Comparison of ENCODE assay signal across 20 cellular contexts in the genomic region with DNA sequence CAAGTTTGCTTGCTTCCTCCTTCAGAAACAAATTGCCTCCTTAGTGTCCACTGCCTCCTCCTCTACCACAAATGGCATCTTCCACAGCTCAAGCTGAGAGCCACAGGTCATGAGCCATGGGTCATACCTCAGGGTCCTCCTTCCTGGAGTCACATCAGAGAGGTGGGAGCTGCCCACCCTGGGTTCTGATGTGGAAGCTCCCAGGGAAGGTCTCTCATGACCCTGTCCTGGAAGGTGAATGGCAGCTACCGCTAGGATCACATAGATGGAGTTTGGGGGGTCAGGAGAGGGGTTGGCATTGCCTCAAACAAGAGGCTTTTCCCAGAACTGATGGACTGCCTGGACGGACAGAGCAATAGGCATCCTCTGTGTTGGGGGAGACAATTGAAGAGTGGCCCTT.
A peak's percentile ranks its signal among the peaks of the same experiment; 100 is the strongest.
DNase-seq lines count a peak whose midpoint lies in the region; ATAC-seq and TF ChIP-seq lines count a peak whose summit lies in the region.
"Had no signal": no experiment of that assay in that cellular context is flagged by ENCODE, and none has a peak within 500 bp of the region (broad histone marks: within the 10 kb centered on the region; RNA-seq: fewer than 3 reads in every experiment).

No MANE protein-coding gene starts in this region.

- H3K9ac ChIP-seq in neuronal stem cell (ENCODE audit: low read depth, low read length, poor library complexity) = no peak overlapping the region

- no peaks in the 10 kb centered on the region for H3K4me1 Mint-ChIP-seq in CD8-positive, alpha-beta T cell (ENCODE audit: low read depth)
- H3K4me1 Mint-ChIP-seq in effector memory CD8-positive, alpha-beta T cell (ENCODE audit: low read depth in 2 of 2) = no peaks in the 10 kb centered on the region
- H3K4me1 Mint-ChIP-seq: CD8-positive, alpha-beta memory T cell had no signal

- peak overlapping the region; percentile 23 for H4K91ac ChIP-seq in neuronal stem cell (ENCODE audit: low read depth, low read length, poor library complexity)

- no peak overlapping the region for H2AFZ ChIP-seq in neuronal stem cell (ENCODE audit: low read length)

- no peak overlapping the region for H3K27ac Mint-ChIP-seq in CD8-positive, alpha-beta T cell
- H3K27ac Mint-ChIP-seq in effector memory CD8-positive, alpha-beta T cell = no peak overlapping the region
- H3K27ac Mint-ChIP-seq: CD8-positive, alpha-beta memory T cell; H9 had no signal

- H3K4me1 ChIP-seq in heart right ventricle = peaks cover 0 to 4% (median 0%) of the 10 kb centered on the region in 9 donors
- no peaks in the 10 kb centered on the region for H3K4me1 ChIP-seq in RWPE2 (ENCODE audit: insufficient read depth, poor library complexity, severe bottlenecking)
- H3K4me1 ChIP-seq in neuronal stem cell (ENCODE audit: control insufficient read depth in 2 of 2, insufficient read depth in 1 of 2, low read depth in 1 of 2, low read length in 2 of 2) = peaks cover 0 to 9% of the 10 kb centered on the region in 2 donors
- H3K4me1 ChIP-seq in upper lobe of right lung = no peaks in the 10 kb centered on the region
- H3K4me1 ChIP-seq in CD8-positive, alpha-beta T cell (ENCODE audit: insufficient read depth, low read length) = no peaks in the 10 kb centered on the region

- no peak overlapping the region for H3K4me2 ChIP-seq in neuronal stem cell (ENCODE audit: insufficient read depth, low read length, poor library complexity, severe bottlenecking)

- H3K9me3 ChIP-seq in heart right ventricle (no peaks in the 10 kb centered on the region), RWPE2 (ENCODE audit: severe bottlenecking) (no peaks in the 10 kb centered on the region), neuronal stem cell (replicated peaks in 1 of 2; ENCODE audit: control insufficient read depth in 2 of 2, insufficient read depth in 1 of 2, low read depth in 1 of 2, low read length in 2 of 2) (no peaks in the 10 kb centered on the region), upper lobe of right lung (no peaks in the 10 kb centered on the region)
- no peaks in the 10 kb centered on the region for H3K9me3 ChIP-seq in CD8-positive, alpha-beta T cell (ENCODE audit: low read length)

- H2BK5ac ChIP-seq in neuronal stem cell (ENCODE audit: low read length) = no peak overlapping the region

- WGBS in heart right ventricle, 2 donors = 81 to 87% methylated on average over 2 of the region's 2 CpGs
- WGBS in neuronal stem cell (ENCODE audit: extremely low coverage in 2 of 2, insufficient read length in 2 of 2, insufficient replicate concordance in 1 of 2), 2 donors = no CpG with 5 or more reads among the region's 2 CpGs

- H3K4ac ChIP-seq in neuronal stem cell (ENCODE audit: low read length) = no peak overlapping the region

- H3K9me3 Mint-ChIP-seq in CD8-positive, alpha-beta T cell = no peaks in the 10 kb centered on the region
- no peaks in the 10 kb centered on the region for H3K9me3 Mint-ChIP-seq in effector memory CD8-positive, alpha-beta T cell
- H3K9me3 Mint-ChIP-seq: CD8-positive, alpha-beta memory T cell; H9 had no signal

- H2AK5ac ChIP-seq in neuronal stem cell (ENCODE audit: low read depth, low read length) = no peak overlapping the region

- ATAC-seq in heart right ventricle (no peak), RWPE2 (ENCODE audit: low read depth) (no peak), upper lobe of right lung (no peak)
- ATAC-seq in CD8-positive, alpha-beta T cell = no peak
- no peak for ATAC-seq in effector memory CD8-positive, alpha-beta T cell (replicated peaks)
- ATAC-seq: GM12878 had no signal

- DNase-seq in cardiac septum (ENCODE audit: low spot score) = peak; percentile 20
- DNase-seq in heart right ventricle = no peak
- DNase-seq in RWPE2 (ENCODE audit: low spot score) = peak; percentile 17
- no peak for DNase-seq in neuronal stem cell (ENCODE audit: low spot score)
- peak; percentile 16 for DNase-seq in upper lobe of right lung
- no peak for DNase-seq in NCI-H1694 treated with DMSO at 0.1 percent for 48 hours (lab: John Stamatoyannopoulos, UW)
- no peak for DNase-seq in CD8-positive, alpha-beta T cell
- no peak for DNase-seq in effector memory CD8-positive, alpha-beta T cell
- DNase-seq: ACHN, AML-193, COR-L47, DMS 273 treated with DMSO at 0.1 percent for 48 hours, DMS53, DND-41, EL, GOT3, H9 had no signal

- intact Hi-C loops in cardiac septum (cut with DNase I) (no loop called here), heart right ventricle (cut with DNase I) (no loop called here), upper lobe of right lung (cut with DNase I) (no loop called here)
- intact Hi-C loops in CD8-positive, alpha-beta T cell (cut with DNase I, micrococcal nuclease) = no loop called here

- POLR2A ChIA-PET in CD8-positive, alpha-beta T cell (lab: Charles Lee) = no interaction called here

- no peak overlapping the region for H4K8ac ChIP-seq in neuronal stem cell (ENCODE audit: low read depth, low read length)

- TF ChIP-seq CTCF in heart right ventricle (IDR thresholded peaks at IDR 0.05) (no peak), RWPE2 (IDR thresholded peaks at IDR 0.05; ENCODE audit: poor library complexity, severe bottlenecking) (no peak), upper lobe of right lung (IDR thresholded peaks at IDR 0.05) (no peak)
- TF ChIP-seq CTCF in CD8-positive, alpha-beta T cell (IDR thresholded peaks at IDR 0.05) = no peak

- H2BK12ac ChIP-seq in neuronal stem cell (ENCODE audit: low read length) = peak overlapping the region; percentile 52

- H2BK15ac ChIP-seq in neuronal stem cell (ENCODE audit: low read length) = no peak overlapping the region

- H3K27ac ChIP-seq in heart right ventricle (no peak overlapping the region), RWPE2 (ENCODE audit: poor library complexity, severe bottlenecking) (no peak overlapping the region), neuronal stem cell (replicated peaks; ENCODE audit: low read length) (no peak overlapping the region), upper lobe of right lung (no peak overlapping the region)
- no peak overlapping the region for H3K27ac ChIP-seq in CD8-positive, alpha-beta T cell (ENCODE audit: low read depth, low read length)
- H3K27ac ChIP-seq: HL-60 had no signal

- peak overlapping the region; percentile 49 for H3K14ac ChIP-seq in neuronal stem cell (ENCODE audit: low read length)

- H3K36me3 ChIP-seq in heart right ventricle (no peaks in the 10 kb centered on the region), RWPE2 (ENCODE audit: low read depth) (no peaks in the 10 kb centered on the region), neuronal stem cell (replicated peaks in 1 of 2; ENCODE audit: control insufficient read depth in 2 of 2, insufficient read depth in 2 of 2, low read length in 2 of 2) (no peaks in the 10 kb centered on the region), upper lobe of right lung (no peaks in the 10 kb centered on the region)
- H3K36me3 ChIP-seq in CD8-positive, alpha-beta T cell (ENCODE audit: insufficient read depth, low read length) = no peaks in the 10 kb centered on the region

- H3K4me3 Mint-ChIP-seq in CD8-positive, alpha-beta T cell = no peak overlapping the region
- no peak overlapping the region for H3K4me3 Mint-ChIP-seq in effector memory CD8-positive, alpha-beta T cell
- H3K4me3 Mint-ChIP-seq: CD8-positive, alpha-beta memory T cell; H9 had no signal

- H3K27me3 ChIP-seq in heart right ventricle (peaks cover 0 to 6% (median 0%) of the 10 kb centered on the region in 7 donors), RWPE2 (ENCODE audit: insufficient read depth, poor library complexity, severe bottlenecking) (no peaks in the 10 kb centered on the region), neuronal stem cell (ENCODE audit: control insufficient read depth in 3 of 3, insufficient read depth in 3 of 3, low read depth in 1 of 3, low read length in 3 of 3) (peaks cover 0 to 14% (median 0%) of the 10 kb centered on the region in 3 experiments), upper lobe of right lung (no peaks in the 10 kb centered on the region)
- H3K27me3 ChIP-seq in CD8-positive, alpha-beta T cell (ENCODE audit: insufficient read depth, low read length) = no peaks in the 10 kb centered on the region

- no peak overlapping the region for H3K4me3 ChIP-seq in heart right ventricle
- no peak overlapping the region for H3K4me3 ChIP-seq in RWPE2 (ENCODE audit: severe bottlenecking)
- H3K4me3 ChIP-seq in neuronal stem cell (ENCODE audit: low read length in 2 of 2) = no peak overlapping the region
- no peak overlapping the region for H3K4me3 ChIP-seq in upper lobe of right lung
- no peak overlapping the region for H3K4me3 ChIP-seq in CD8-positive, alpha-beta T cell (ENCODE audit: low read depth, low read length)
- H3K4me3 ChIP-seq: GM12878 had no signal

- H3K36me3 Mint-ChIP-seq in CD8-positive, alpha-beta T cell = no peaks in the 10 kb centered on the region
- no peaks in the 10 kb centered on the region for H3K36me3 Mint-ChIP-seq in effector memory CD8-positive, alpha-beta T cell (ENCODE audit: insufficient read depth)
- H3K36me3 Mint-ChIP-seq: CD8-positive, alpha-beta memory T cell had no signal

- no peaks in the 10 kb centered on the region for H3K79me1 ChIP-seq in neuronal stem cell (ENCODE audit: low read depth, low read length)

- CTCF ChIA-PET in CD8-positive, alpha-beta T cell (lab: Charles Lee) = no interaction called here

- peak overlapping the region; percentile 41 for H3K18ac ChIP-seq in neuronal stem cell (ENCODE audit: low read length)

- H2BK120ac ChIP-seq in neuronal stem cell (ENCODE audit: low read depth, low read length) = no peak overlapping the region

- H3K27me3 Mint-ChIP-seq in CD8-positive, alpha-beta T cell (ENCODE audit: low read depth) = peaks cover 9% of the 10 kb centered on the region
- peaks cover 28 to 77% of the 10 kb centered on the region in 2 donors for H3K27me3 Mint-ChIP-seq in effector memory CD8-positive, alpha-beta T cell

- H3K23ac ChIP-seq in neuronal stem cell (ENCODE audit: low read depth, low read length, poor library complexity) = no peak overlapping the region

Comparison
In these comparisons a context has a peak if more than half of its experiments do, and no peak if none do; other contexts are left out.
1. DNase-seq: peak in cardiac septum (single experiment), RWPE2 (single experiment) and upper lobe of right lung (single experiment); none in heart right ventricle (0 of 2), neuronal stem cell (single experiment), NCI-H1694 treated with DMSO at 0.1 percent for 48 hours (single experiment), CD8-positive, alpha-beta T cell (0 of 7) and effector memory CD8-positive, alpha-beta T cell (0 of 3).